Comparison of ENCODE assay signal across 15 cellular contexts in the genomic region with DNA sequence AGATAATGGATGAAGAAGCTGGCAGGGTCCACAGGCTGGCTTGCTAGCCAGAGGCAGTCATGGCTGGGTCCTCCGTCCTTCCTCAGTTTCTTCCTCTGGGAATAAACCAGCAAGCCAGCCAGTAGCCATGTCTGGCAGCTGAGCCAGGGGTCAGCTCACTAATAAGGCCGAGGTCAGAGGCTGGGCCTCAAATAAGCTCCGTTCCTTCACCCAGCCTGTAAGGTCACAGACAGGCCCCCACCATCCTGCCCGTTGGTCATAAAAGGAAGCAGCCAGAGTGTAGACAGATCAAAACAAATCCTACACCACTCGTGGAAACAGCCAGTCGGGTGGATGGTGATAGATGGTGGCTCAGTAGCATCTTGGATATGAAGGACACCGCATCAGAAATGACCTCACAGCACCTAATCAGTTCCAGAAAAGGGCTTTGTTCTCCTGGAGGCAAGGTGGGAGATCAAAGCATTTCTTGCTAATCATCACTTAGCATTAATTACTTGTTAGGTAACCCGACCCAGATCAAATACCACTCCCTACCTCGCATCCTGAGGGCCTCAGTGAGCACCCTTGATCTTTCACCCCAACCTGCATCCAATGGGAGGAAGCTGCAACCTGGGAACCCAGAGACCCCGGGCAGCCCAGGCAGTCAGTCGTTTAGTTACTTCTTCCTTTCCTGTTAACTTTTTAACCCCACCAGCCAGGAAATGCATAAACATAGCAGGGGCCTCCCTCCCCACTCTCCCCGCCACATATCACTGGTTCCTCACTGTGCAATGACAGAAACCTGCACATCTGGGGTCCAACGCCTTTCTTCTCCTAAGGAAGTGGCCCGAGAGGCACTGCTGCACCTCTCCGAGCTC.
A peak's percentile ranks its signal among the peaks of the same experiment; 100 is the strongest.
DNase-seq lines count a peak whose midpoint lies in the region; ATAC-seq and TF ChIP-seq lines count a peak whose summit lies in the region.
"Had no signal": no experiment of that assay in that cellular context is flagged by ENCODE, and none has a peak within 500 bp of the region (broad histone marks: within the 10 kb centered on the region; RNA-seq: fewer than 3 reads in every experiment).

No MANE protein-coding gene starts in this region.

- H3K9me3 ChIP-seq in stomach, result no peaks in the 10 kb centered on the region
- H3K9me3 ChIP-seq: Caco-2 had no signal

- TF ChIP-seq POLR2A in stomach (IDR thresholded peaks at IDR 0.05), result no peak

- peaks cover 30% of the 10 kb centered on the region for H3K4me1 Mint-ChIP-seq in activated CD8-positive, alpha-beta T cell treated with anti-CD3 and anti-CD28 coated beads, Interleukin-2, amount 10 ng/mL, durations not matched to agents 7 days and 5 days (ENCODE audit: low read depth)
- H3K4me1 Mint-ChIP-seq in neural crest cell, result peaks cover 17% of the 10 kb centered on the region
- peaks cover 0 to 4% of the 10 kb centered on the region in 2 donors for H3K4me1 Mint-ChIP-seq in effector memory CD8-positive, alpha-beta T cell (ENCODE audit: low read depth in 2 of 2)

- H3K27ac Mint-ChIP-seq in activated CD8-positive, alpha-beta T cell treated with anti-CD3 and anti-CD28 coated beads, Interleukin-2, amount 10 ng/mL, durations not matched to agents 7 days and 5 days, result peak overlapping the region; percentile 86
- peak overlapping the region; percentile 29 for H3K27ac Mint-ChIP-seq in neural crest cell (ENCODE audit: unreplicated experiment)
- no peak overlapping the region for H3K27ac Mint-ChIP-seq in effector memory CD8-positive, alpha-beta T cell
- H3K27ac Mint-ChIP-seq: T-helper 2 cell treated with Interferon-gamma antibody and Interleukin-4, amounts not matched to agents 5 μg/mL and 100 μg/mL, for 36 hours had no signal

- peak in 2 of 3 experiments; percentile 4 to 52 for DNase-seq in NCI-H1417 (lab: John Stamatoyannopoulos, UW)
- no peak for DNase-seq in NCI-H1417 treated with DMSO at 0.1 percent for 48 hours (lab: John Stamatoyannopoulos, UW)
- DNase-seq in MV-4-11 (lab: John Stamatoyannopoulos, UW), result peak; percentile 79
- DNase-seq in activated CD8-positive, alpha-beta T cell treated with anti-CD3 and anti-CD28 coated beads, Interleukin-2, amount 10 ng/mL, durations not matched to agents 7 days and 5 days, result peak; percentile 51
- no peak for DNase-seq in neural crest cell (ENCODE audit: low read depth, low spot score)
- no peak for DNase-seq in activated CD4-positive, CD25-positive, alpha-beta regulatory T cell (lab: John Stamatoyannopoulos, UW)
- no peak for DNase-seq in stomach
- DNase-seq in effector memory CD8-positive, alpha-beta T cell, result no peak
- DNase-seq: activated CD4-positive, alpha-beta T cell treated with anti-CD3 and anti-CD28 coated beads, Interleukin-2, amount 50 U/mL, for 48 hours; activated gamma-delta T cell; Caco-2; effector CD4-positive, alpha-beta T cell had no signal

- H3K4me3 Mint-ChIP-seq in activated CD8-positive, alpha-beta T cell treated with anti-CD3 and anti-CD28 coated beads, Interleukin-2, amount 10 ng/mL, durations not matched to agents 7 days and 5 days, result peak overlapping the region; percentile 55
- H3K4me3 Mint-ChIP-seq in neural crest cell, result no peak overlapping the region
- H3K4me3 Mint-ChIP-seq in effector memory CD8-positive, alpha-beta T cell, result no peak overlapping the region
- H3K4me3 Mint-ChIP-seq: T-helper 2 cell treated with Interferon-gamma antibody and Interleukin-4, amounts not matched to agents 5 μg/mL and 100 μg/mL, for 36 hours had no signal

- no peaks in the 10 kb centered on the region for H3K27me3 Mint-ChIP-seq in activated CD8-positive, alpha-beta T cell treated with anti-CD3 and anti-CD28 coated beads, Interleukin-2, amount 10 ng/mL, durations not matched to agents 7 days and 5 days (ENCODE audit: low read depth)
- H3K27me3 Mint-ChIP-seq in neural crest cell (ENCODE audit: low read depth), result no peaks in the 10 kb centered on the region
- H3K27me3 Mint-ChIP-seq in effector memory CD8-positive, alpha-beta T cell, result no peaks in the 10 kb centered on the region

- H3K27me3 ChIP-seq in stomach, result no peaks in the 10 kb centered on the region

- TF ChIP-seq CTCF in neural crest cell (conservative IDR thresholded peaks at IDR 0.05) (no peak), stomach (IDR thresholded peaks at IDR 0.05) (no peak)

- no peak overlapping the region for H3K27ac ChIP-seq in stomach
- H3K27ac ChIP-seq: 22Rv1, RWPE1 had no signal

- H3K36me3 ChIP-seq in stomach, result peaks cover 0 to 23% (median 20%) of the 10 kb centered on the region in 4 donors

- CTCF ChIA-PET in activated CD8-positive, alpha-beta T cell treated with anti-CD3 and anti-CD28 coated beads, Interleukin-2, amount 10 ng/mL, durations not matched to agents 7 days and 5 days (lab: Charles Lee), result interaction anchor here (1.1 to 5.9 kb wide), 6 partner anchors 9 to 178 kb away, joined by 3 to 48 read pairs (median 6); no protein-coding TSS in a partner anchor

- intact Hi-C loops in stomach (cut with DNase I; ENCODE audit: low total_unique reads), result loop anchor here (10.0 kb wide), 1 partner anchor 174 kb away; a partner anchor contains a TSS

- peaks cover 0 to 7% (median 0%) of the 10 kb centered on the region in 4 donors for H3K4me1 ChIP-seq in stomach

- 54 to 64% (median 62%) methylated on average over 15 of the region's 15 CpGs for WGBS in stomach, 5 donors

- POLR2A ChIA-PET in activated CD8-positive, alpha-beta T cell treated with anti-CD3 and anti-CD28 coated beads, Interleukin-2, amount 10 ng/mL, durations not matched to agents 7 days and 5 days (lab: Charles Lee), result no interaction called here

- no peak for TF ChIP-seq EP300 in stomach (IDR thresholded peaks at IDR 0.05)

- H3K9me3 Mint-ChIP-seq in activated CD8-positive, alpha-beta T cell treated with anti-CD3 and anti-CD28 coated beads, Interleukin-2, amount 10 ng/mL, durations not matched to agents 7 days and 5 days (ENCODE audit: insufficient read depth), result no peaks in the 10 kb centered on the region
- H3K9me3 Mint-ChIP-seq in neural crest cell, result no peaks in the 10 kb centered on the region
- H3K9me3 Mint-ChIP-seq in effector memory CD8-positive, alpha-beta T cell, result no peaks in the 10 kb centered on the region
- H3K9me3 Mint-ChIP-seq: T-helper 2 cell treated with Interferon-gamma antibody and Interleukin-4, amounts not matched to agents 5 μg/mL and 100 μg/mL, for 36 hours had no signal

- H3K4me3 ChIP-seq in stomach, result no peak overlapping the region

- peak; percentile 54 for ATAC-seq in activated CD8-positive, alpha-beta T cell treated with anti-CD3 and anti-CD28 coated beads, Interleukin-2, amount 10 ng/mL, durations not matched to agents 7 days and 5 days
- ATAC-seq in effector memory CD8-positive, alpha-beta T cell (replicated peaks), result no peak

- peaks cover 26% of the 10 kb centered on the region for H3K36me3 Mint-ChIP-seq in activated CD8-positive, alpha-beta T cell treated with anti-CD3 and anti-CD28 coated beads, Interleukin-2, amount 10 ng/mL, durations not matched to agents 7 days and 5 days (ENCODE audit: low read depth)
- H3K36me3 Mint-ChIP-seq in neural crest cell (ENCODE audit: low read depth), result no peaks in the 10 kb centered on the region
- peaks cover 14% of the 10 kb centered on the region for H3K36me3 Mint-ChIP-seq in effector memory CD8-positive, alpha-beta T cell (ENCODE audit: insufficient read depth)

Comparison
In these comparisons a context has a peak if more than half of its experiments do, and no peak if none do; other contexts are left out.
1. DNase-seq: peak in NCI-H1417 (2 of 3), MV-4-11 (single experiment) and activated CD8-positive, alpha-beta T cell treated with anti-CD3 and anti-CD28 coated beads, Interleukin-2, amount 10 ng/mL, durations not matched to agents 7 days and 5 days (single experiment); none in NCI-H1417 treated with DMSO at 0.1 percent for 48 hours (single experiment), neural crest cell (single experiment), activated CD4-positive, CD25-positive, alpha-beta regulatory T cell (0 of 4), stomach (single experiment) and effector memory CD8-positive, alpha-beta T cell (0 of 3).
2. H3K27ac Mint-ChIP-seq: peak in activated CD8-positive, alpha-beta T cell treated with anti-CD3 and anti-CD28 coated beads, Interleukin-2, amount 10 ng/mL, durations not matched to agents 7 days and 5 days (single experiment) and neural crest cell (single experiment); none in effector memory CD8-positive, alpha-beta T cell (0 of 2).